Comparison of ENCODE assay signal across 26 cellular contexts in the genomic region with DNA sequence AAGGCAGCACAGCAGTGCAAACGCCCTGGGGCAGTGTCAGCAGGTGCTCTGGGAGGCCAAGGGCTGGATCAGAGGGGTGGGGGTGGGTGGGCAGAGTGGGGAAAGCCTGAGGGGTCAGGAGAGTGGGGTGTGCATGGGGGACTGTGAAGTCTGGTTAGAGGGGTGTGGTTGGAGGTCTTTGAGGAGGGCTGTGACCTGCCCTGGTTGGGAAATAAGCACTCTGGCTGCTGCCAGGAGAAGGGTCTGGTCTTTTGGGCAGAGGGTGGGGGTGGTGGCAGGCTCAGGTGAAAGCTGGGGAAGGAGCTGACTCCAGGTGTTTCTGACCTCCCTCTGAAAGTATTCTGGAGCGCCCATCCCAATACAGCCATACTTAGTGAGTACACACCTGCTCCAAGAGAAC. TPM values are rescaled to one million over a fixed set of nuclear protein-coding genes. Genes with fewer than 3 reads are reported as not detected.
"Had no signal": no experiment of that assay in that cellular context is flagged by ENCODE, and none has a peak within 500 bp of the region (broad histone marks: within the 10 kb centered on the region; RNA-seq: fewer than 3 reads in every experiment).

No MANE protein-coding gene starts in this region.

- H3K27me3 ChIP-seq: ovary had no signal

- H3K36me3 ChIP-seq: esophagus muscularis mucosa, gastrocnemius medialis, heart right ventricle, ovary, stomach had no signal

- H3K27ac Mint-ChIP-seq: mesothelial cell of epicardium; natural killer cell; stimulated activated memory B cell treated with anti-CD40 and anti-IgM and Interleukin-4, amounts not matched to agents 10 μg/mL and 1 μg/mL and 100 μg/mL, for 72 hours had no signal

- H3K36me3 Mint-ChIP-seq: mesothelial cell of epicardium; natural killer cell; stimulated activated memory B cell treated with anti-CD40 and anti-IgM and Interleukin-4, amounts not matched to agents 10 μg/mL and 1 μg/mL and 100 μg/mL, for 72 hours had no signal

- H3K4me3 ChIP-seq: esophagus muscularis mucosa, gastrocnemius medialis, heart right ventricle, ovary, stomach had no signal

- H3K9me3 Mint-ChIP-seq: mesothelial cell of epicardium; natural killer cell; neural crest cell; stimulated activated memory B cell treated with anti-CD40 and anti-IgM and Interleukin-4, amounts not matched to agents 10 μg/mL and 1 μg/mL and 100 μg/mL, for 72 hours had no signal

- H3K4me3 Mint-ChIP-seq: mesothelial cell of epicardium; natural killer cell; neural crest cell; stimulated activated memory B cell treated with anti-CD40 and anti-IgM and Interleukin-4, amounts not matched to agents 10 μg/mL and 1 μg/mL and 100 μg/mL, for 72 hours had no signal

- H3K4me1 Mint-ChIP-seq: stimulated activated memory B cell treated with anti-CD40 and anti-IgM and Interleukin-4, amounts not matched to agents 10 μg/mL and 1 μg/mL and 100 μg/mL, for 72 hours had no signal

- H3K27ac ChIP-seq: epithelial cell of prostate, esophagus muscularis mucosa, gastrocnemius medialis, heart right ventricle, ovary, stomach had no signal

- H3K9me3 ChIP-seq: esophagus muscularis mucosa, gastrocnemius medialis, heart right ventricle, ovary, stomach had no signal

- H3K4me1 ChIP-seq: esophagus muscularis mucosa, gastrocnemius medialis, heart right ventricle, stomach had no signal

- ATAC-seq: gastrocnemius medialis; heart right ventricle; left lobe of liver; natural killer cell; right cardiac atrium; stimulated activated memory B cell treated with anti-CD40 and anti-IgM and Interleukin-4, amounts not matched to agents 10 μg/mL and 1 μg/mL and 100 μg/mL, for 72 hours had no signal

- DNase-seq: effector memory CD4-positive, alpha-beta T cell; gastrocnemius medialis; heart right ventricle; hypothalamus; kidney glomerular epithelial cell; natural killer cell; nucleus accumbens; ovary; right cardiac atrium; stimulated activated CD4-positive, alpha-beta T cell treated with anti-CD3 and anti-CD28 coated beads, Interleukin-15, amount 100 ng/mL, for 24 hours; stimulated activated CD4-positive, alpha-beta T cell treated with anti-CD3 and anti-CD28 coated beads, Interleukin-1b, Interleukin-23, amount 100 ng/mL, for 48 hours; stimulated activated CD4-positive, alpha-beta T cell treated with anti-CD3 and anti-CD28 coated beads, Interleukin-4, amount 100 ng/mL, for 24 hours; stomach; substantia nigra; trophoblast cell had no signal

RNA-seq across cellular contexts. Expression of a gene that starts 4.2 kb away (rescaled TPM):
- total RNA-seq: fibroblast of villous mesenchyme, gastrocnemius medialis, heart right ventricle, left lobe of liver, lower leg skin, mesothelial cell of epicardium, myocyte, natural killer cell, neural crest cell, posterior vena cava, right cardiac atrium had no signal
- polyA plus RNA-seq: heart right ventricle, ovary, right cardiac atrium, stomach had no signal

RNA-seq across cellular contexts. Expression of a gene that starts 27.5 kb away (rescaled TPM):
- total RNA-seq: fibroblast of villous mesenchyme, myocyte, natural killer cell had no signal

RNA-seq across cellular contexts. Expression of a gene that starts 53.5 kb away (rescaled TPM):
- total RNA-seq: esophagus muscularis mucosa, fibroblast of villous mesenchyme, gastrocnemius medialis, heart right ventricle, left lobe of liver, lower leg skin, mesothelial cell of epicardium, mucosa of gallbladder, myocyte, natural killer cell, neural crest cell, posterior vena cava, right cardiac atrium, stomach had no signal
- polyA plus RNA-seq: heart right ventricle, right cardiac atrium, stomach had no signal
